8 cellular contexts compared by ENCODE assay signal in the genomic region with DNA sequence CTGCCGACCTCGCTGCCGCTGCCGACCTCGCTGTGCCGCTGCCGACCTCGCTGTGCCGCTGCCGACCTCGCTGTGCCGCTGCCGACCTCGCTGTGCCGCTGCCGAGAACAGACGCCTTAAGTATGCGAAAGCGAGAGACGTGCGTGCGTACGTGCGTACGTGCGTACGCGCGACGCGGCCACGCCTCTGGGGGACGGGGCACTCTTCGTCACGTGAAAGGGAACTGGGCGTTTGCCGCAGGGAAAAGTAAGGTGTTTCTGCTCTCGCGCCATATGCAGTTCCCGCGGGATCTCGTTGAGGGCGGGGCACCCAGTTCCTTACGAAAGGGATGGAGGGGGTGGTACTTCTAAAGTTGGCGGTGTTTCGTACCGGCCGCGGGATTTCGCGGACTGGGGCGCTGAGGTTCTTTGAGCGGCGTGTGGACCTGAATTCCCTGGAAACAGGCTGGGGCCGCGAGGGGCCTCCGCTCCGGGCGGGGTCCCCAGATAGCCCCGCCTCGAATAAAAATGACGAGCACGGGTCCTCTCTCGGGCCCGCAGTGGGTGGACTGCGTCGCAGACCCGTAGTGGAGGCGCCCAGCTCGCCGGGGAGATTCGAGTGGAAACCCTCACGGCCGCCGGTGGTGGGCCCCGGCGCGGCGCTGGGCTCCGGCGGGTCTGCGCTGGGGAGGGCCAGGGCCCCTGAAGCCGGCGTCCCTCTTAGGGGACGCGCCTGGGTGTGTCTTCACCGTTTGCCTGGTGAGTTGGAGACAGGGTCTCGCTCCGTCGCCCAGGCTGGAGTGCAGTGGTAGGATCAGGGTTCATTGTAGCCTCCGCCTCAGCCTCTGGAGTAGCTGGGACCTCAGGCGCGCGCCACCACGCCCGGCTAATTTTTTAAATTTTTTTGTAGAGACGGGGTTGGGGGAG. TPM values are rescaled to one million over a fixed set of nuclear protein-coding genes. Genes with fewer than 3 reads are reported as not detected.
DNase-seq lines count a peak whose midpoint lies in the region; ATAC-seq and TF ChIP-seq lines count a peak whose summit lies in the region.

EIF4A3 (minus strand) TSS at position 94 of the 905 bp plus-strand sequence. CDS start 167 bp downstream, outside the sequence.

- H4K20me1 ChIP-seq in Loucy (ENCODE audit: insufficient read depth, low read length, poor library complexity, severe bottlenecking): peaks cover 41% of the 10 kb centered on the region

- H3K79me2 ChIP-seq in Loucy (ENCODE audit: insufficient read depth, low read length): peaks cover 61% of the 10 kb centered on the region

- H3K4me1 Mint-ChIP-seq in naive thymus-derived CD8-positive, alpha-beta T cell: peaks cover 14 to 54% (median 39%) of the 10 kb centered on the region in 4 donors

- peaks cover 20% of the 10 kb centered on the region; the same call in 1 of the 2 replicates for H3K36me3 ChIP-seq in Loucy (ENCODE audit: insufficient read depth, low read length)

- H3K36me3 Mint-ChIP-seq in naive thymus-derived CD8-positive, alpha-beta T cell: peaks cover 0 to 25% (median 3%) of the 10 kb centered on the region in 3 donors

- H3K4me2 ChIP-seq in Loucy (ENCODE audit: low read depth, low read length, poor library complexity, severe bottlenecking): peak within 1 kb of the TSS; percentile 96

- H3F3A ChIP-seq in Loucy (ENCODE audit: low read depth): no peaks in the 10 kb centered on the region

- H3K9me3 ChIP-seq in Loucy (ENCODE audit: insufficient read depth, low read depth, low read length): no peaks in the 10 kb centered on the region

- ATAC-seq in naive thymus-derived CD8-positive, alpha-beta T cell: peak; percentile 87 to 93

- H3K4me3 Mint-ChIP-seq in naive thymus-derived CD8-positive, alpha-beta T cell: peak within 1 kb of the TSS; percentile 80 to 100 (median 98)

- POLR2A ChIA-PET in naive thymus-derived CD8-positive, alpha-beta T cell (lab: Charles Lee): interaction anchor here (0.6 to 2.3 kb wide), 4 partner anchors 45 to 117 kb away, joined by 3 to 17 read pairs (median 10); partner anchors contain the start of gene GAA

- H3K9ac ChIP-seq in Loucy (ENCODE audit: low read depth, low read length, poor library complexity, severe bottlenecking): peak within 1 kb of the TSS; percentile 93

- H3K4me3 ChIP-seq in Loucy (ENCODE audit: low read length, poor library complexity, severe bottlenecking) (peak within 1 kb of the TSS; percentile 89), fibroblast of mammary gland (ENCODE audit: control insufficient read depth, low read depth, low read length) (peak within 1 kb of the TSS; percentile 87)

- H3K4me1 ChIP-seq in Loucy (ENCODE audit: insufficient read depth, low read length, poor library complexity, severe bottlenecking): peaks cover 38% of the 10 kb centered on the region

- no peaks in the 10 kb centered on the region for H3K27me3 Mint-ChIP-seq in naive thymus-derived CD8-positive, alpha-beta T cell

- TF ChIP-seq CTCF in Loucy (conservative IDR thresholded peaks at IDR 0.05; ENCODE audit: low read length) (no peak), fibroblast of mammary gland (conservative IDR thresholded peaks at IDR 0.05; ENCODE audit: control insufficient read depth, insufficient read depth, low read depth, low read length) (no peak)

- H3K27me3 ChIP-seq in Loucy (ENCODE audit: insufficient read depth, low read length, poor library complexity, severe bottlenecking): no peaks in the 10 kb centered on the region

- H3K9me2 ChIP-seq in Loucy (replicated peaks; ENCODE audit: low read depth, low read length): no peaks in the 10 kb centered on the region

- peak within 1 kb of the TSS; percentile 96 to 99 (median 98) for H3K27ac Mint-ChIP-seq in naive thymus-derived CD8-positive, alpha-beta T cell

- peak; percentile 99 for DNase-seq in EH (ENCODE audit: low read depth)
- DNase-seq in H4 (ENCODE audit: low spot score): peak; percentile 100
- DNase-seq in activated T-helper 9 cell treated with anti-CD3 and anti-CD28 coated beads, Interleukin-2, amount 50 U/mL, for 16 hours (ENCODE audit: low read depth): peak; percentile 94
- peak; percentile 98 for DNase-seq in fibroblast of mammary gland (ENCODE audit: low read depth)
- DNase-seq in naive thymus-derived CD8-positive, alpha-beta T cell: peak; percentile 89 to 99 (median 97)
- DNase-seq in stimulated activated naive CD4-positive, alpha-beta T cell (lab: John Stamatoyannopoulos, UW): peak; percentile 91 to 99 (median 96)

- peak; percentile 96 for TF ChIP-seq POLR2A in Raji (IDR thresholded peaks at IDR 0.05; ENCODE audit: insufficient read depth, low read depth, low read length)

- H3K9me3 Mint-ChIP-seq in naive thymus-derived CD8-positive, alpha-beta T cell: peaks cover 0 to 2% (median 0%) of the 10 kb centered on the region in 9 donors

- peak within 1 kb of the TSS; percentile 92 for H2AFZ ChIP-seq in Loucy (ENCODE audit: low read length)

RNA-seq across cellular contexts. Expression of gene EIF4A3, which starts in this region (rescaled TPM):
- total RNA-seq in H4 (2014; rRNA removed; shearing (Covaris generic)): 156 and 178 TPM in 2 replicates
- 10 to 100 TPM; 53.0 to 61.4 TPM for total RNA-seq in naive thymus-derived CD8-positive, alpha-beta T cell
- 10 to 100 TPM; 56.0 to 88.6 (median 58.2) TPM for polyA plus RNA-seq in naive thymus-derived CD8-positive, alpha-beta T cell

Comparison
In these comparisons a context has a peak if more than half of its experiments do, and no peak if none do; other contexts are left out.
1. Peak in every context shown above with its lines: DNase-seq, ATAC-seq and H3K4me3 ChIP-seq.